Comparison of ENCODE assay signal across 29 cellular contexts in genomic region chr6:143108278-143108677, GRCh38. TPM values are rescaled to one million over a fixed set of nuclear protein-coding genes. Genes with fewer than 3 reads are reported as not detected.
DNase-seq lines count a peak whose midpoint lies in the region; ATAC-seq, FAIRE-seq and TF ChIP-seq lines count a peak whose summit lies in the region.
"Had no signal": no experiment of that assay in that cellular context is flagged by ENCODE, and none has a peak within 500 bp of the region (broad histone marks: within the 10 kb centered on the region; RNA-seq: fewer than 3 reads in every experiment).

No MANE protein-coding gene starts in this region.

- H3K36me3 Mint-ChIP-seq in astrocyte (ENCODE audit: low read depth, unreplicated experiment) = peaks cover 3% of the 10 kb centered on the region
- H3K36me3 Mint-ChIP-seq: activated CD4-positive, alpha-beta memory T cell treated with anti-CD3 and anti-CD28 coated beads for 36 hours; natural killer cell had no signal

- FAIRE-seq in astrocyte (lab: Jason Lieb, UNC) = no peak
- FAIRE-seq: bronchial epithelial cell, endothelial cell of umbilical vein, GM12892, small intestine, TTC549 had no signal

- H3K4me1 Mint-ChIP-seq in astrocyte (ENCODE audit: low read depth, unreplicated experiment) = peaks cover 30% of the 10 kb centered on the region
- H3K4me1 Mint-ChIP-seq: natural killer cell, T-helper 17 cell had no signal

- peaks cover 11% of the 10 kb centered on the region for H3K4me1 ChIP-seq in astrocyte (ENCODE audit: insufficient read depth, low read length)
- peaks cover 18% of the 10 kb centered on the region for H3K4me1 ChIP-seq in psoas muscle
- H3K4me1 ChIP-seq: BLaER1, HAP-1, Peyer's patch had no signal

- no peaks in the 10 kb centered on the region for H4K20me1 ChIP-seq in astrocyte (ENCODE audit: insufficient read depth, low read length)
- H4K20me1 ChIP-seq: BLaER1 had no signal

- H3K27me3 ChIP-seq in astrocyte (ENCODE audit: insufficient read depth, low read length) (no peaks in the 10 kb centered on the region), psoas muscle (ENCODE audit: insufficient read depth in 3 of 3, low read length in 2 of 3) (no peaks in the 10 kb centered on the region)
- H3K27me3 ChIP-seq: BLaER1, Peyer's patch had no signal

- H3K9me3 ChIP-seq in astrocyte (ENCODE audit: insufficient read depth, low read depth, low read length) (no peaks in the 10 kb centered on the region), psoas muscle (no peaks in the 10 kb centered on the region)
- H3K9me3 ChIP-seq: BLaER1, HAP-1, Peyer's patch had no signal

- ATAC-seq in psoas muscle = no peak
- ATAC-seq in GM18858 (IDR thresholded peaks at IDR 0.05; ENCODE audit: unreplicated experiment) = no peak
- ATAC-seq: natural killer cell; stimulated activated naive B cell treated with anti-CD40 and anti-IgM and Interleukin-4, amounts not matched to agents 10 μg/mL and 1 μg/mL and 100 μg/mL, for 72 hours; T-helper 17 cell had no signal

- H3K79me2 ChIP-seq in astrocyte (ENCODE audit: insufficient read depth, low read length) = no peaks in the 10 kb centered on the region

- WGBS in psoas muscle, 3 donors = 24 to 29% (median 24%) methylated on average over 3 of the region's 3 CpGs

- H3K4me3 Mint-ChIP-seq in astrocyte (ENCODE audit: unreplicated experiment) = no peak overlapping the region
- H3K4me3 Mint-ChIP-seq: activated CD4-positive, alpha-beta memory T cell treated with anti-CD3 and anti-CD28 coated beads for 36 hours; activated naive CD4-positive, alpha-beta T cell treated with anti-CD3 and anti-CD28 coated beads for 36 hours; natural killer cell; stimulated activated naive B cell treated with anti-CD40 and anti-IgM and Interleukin-4, amounts not matched to agents 10 μg/mL and 1 μg/mL and 100 μg/mL, for 72 hours; T-helper 17 cell had no signal

- H3K27ac Mint-ChIP-seq in astrocyte (ENCODE audit: unreplicated experiment) = no peak overlapping the region
- H3K27ac Mint-ChIP-seq: activated CD4-positive, alpha-beta memory T cell treated with anti-CD3 and anti-CD28 coated beads for 36 hours; activated naive CD4-positive, alpha-beta T cell treated with anti-CD3 and anti-CD28 coated beads for 36 hours; natural killer cell; stimulated activated naive B cell treated with anti-CD40 and anti-IgM and Interleukin-4, amounts not matched to agents 10 μg/mL and 1 μg/mL and 100 μg/mL, for 72 hours; T-helper 17 cell had no signal

- H3K27ac ChIP-seq in astrocyte (ENCODE audit: low read depth, low read length) = no peak overlapping the region
- H3K27ac ChIP-seq in psoas muscle = peak overlapping the region; percentile 7
- H3K27ac ChIP-seq: BLaER1, Peyer's patch had no signal

- H3K9ac ChIP-seq in astrocyte (ENCODE audit: low read length) = no peak overlapping the region
- H3K9ac ChIP-seq: BLaER1 had no signal

- no peaks in the 10 kb centered on the region for H3K9me3 Mint-ChIP-seq in astrocyte (ENCODE audit: unreplicated experiment)
- H3K9me3 Mint-ChIP-seq: activated CD4-positive, alpha-beta memory T cell treated with anti-CD3 and anti-CD28 coated beads for 36 hours; activated naive CD4-positive, alpha-beta T cell treated with anti-CD3 and anti-CD28 coated beads for 36 hours; natural killer cell; stimulated activated naive B cell treated with anti-CD40 and anti-IgM and Interleukin-4, amounts not matched to agents 10 μg/mL and 1 μg/mL and 100 μg/mL, for 72 hours had no signal

- H3K36me3 ChIP-seq in astrocyte (ENCODE audit: insufficient read depth, low read length) (no peaks in the 10 kb centered on the region), psoas muscle (ENCODE audit: insufficient read depth in 1 of 2, low read depth in 1 of 2) (no peaks in the 10 kb centered on the region)
- H3K36me3 ChIP-seq: BLaER1, HAP-1, Peyer's patch had no signal

- H3K4me2 ChIP-seq in astrocyte (ENCODE audit: low read length) = no peak overlapping the region
- H3K4me2 ChIP-seq: BLaER1 had no signal

- DNase-seq in AG10803 (ENCODE audit: low read depth) (peak; percentile 81), astrocyte (ENCODE audit: low read depth) (peak; percentile 44), inferior parietal cortex (ENCODE audit: extremely low spot score) (peak; percentile 38), psoas muscle (no peak), NCI-H446 treated with DMSO at 0.1 percent for 48 hours (lab: John Stamatoyannopoulos, UW) (no peak)
- DNase-seq in activated CD8-positive, alpha-beta memory T cell treated with anti-CD3 and anti-CD28 coated beads, Interleukin-2, amount 50 U/mL, for 4 hours = no peak
- DNase-seq: activated CD4-positive, alpha-beta memory T cell treated with anti-CD3 and anti-CD28 coated beads for 36 hours; activated CD4-positive, CD25-positive, alpha-beta regulatory T cell; activated naive CD4-positive, alpha-beta T cell treated with anti-CD3 and anti-CD28 coated beads for 36 hours; amniotic stem cell; DMS53; islet precursor cell; Kasumi-1; natural killer cell; NCI-H1436; NCI-H2081; NCI-H226; Peyer's patch; SHP77; small intestine; stimulated activated naive B cell treated with anti-CD40 and anti-IgM and Interleukin-4, amounts not matched to agents 10 μg/mL and 1 μg/mL and 100 μg/mL, for 72 hours; T-helper 17 cell had no signal

- no peak overlapping the region for H3K4me3 ChIP-seq in AG10803 (ENCODE audit: low read length)
- no peak overlapping the region for H3K4me3 ChIP-seq in astrocyte (ENCODE audit: insufficient read depth, low read depth, low read length)
- no peak overlapping the region for H3K4me3 ChIP-seq in psoas muscle
- H3K4me3 ChIP-seq: BLaER1, HAP-1, Peyer's patch had no signal

- no peak overlapping the region for H2AFZ ChIP-seq in astrocyte (ENCODE audit: low read depth, low read length)

- TF ChIP-seq CTCF in AG10803 (conservative IDR thresholded peaks at IDR 0.05; ENCODE audit: low read length) = no peak
- TF ChIP-seq CTCF in astrocyte (IDR thresholded peaks at IDR 0.05; ENCODE audit: insufficient read depth, low read depth, low read length) = no peak
- no peak for TF ChIP-seq CTCF in psoas muscle (IDR thresholded peaks at IDR 0.05)

- H3K27me3 Mint-ChIP-seq in astrocyte (ENCODE audit: low read depth, unreplicated experiment) = no peaks in the 10 kb centered on the region
- H3K27me3 Mint-ChIP-seq: activated CD4-positive, alpha-beta memory T cell treated with anti-CD3 and anti-CD28 coated beads for 36 hours; stimulated activated naive B cell treated with anti-CD40 and anti-IgM and Interleukin-4, amounts not matched to agents 10 μg/mL and 1 μg/mL and 100 μg/mL, for 72 hours; T-helper 17 cell had no signal

- intact Hi-C loops in psoas muscle (cut with DNase I) = loop anchor here in 1 of 2 donors (10.0 kb wide), 1 partner anchor 57 kb away; no protein-coding TSS in a partner anchor

RNA-seq across cellular contexts. Expression of gene AIG1, which starts 47.6 kb away (rescaled TPM):
- total RNA-seq in astrocyte (34.1 and 35.2 TPM in 2 replicates), psoas muscle (10 to 100 TPM in 2 of 4 donors, 1 to 10 TPM in 2; 4.8 to 24.6 (median 9.4) TPM)
- polyA plus RNA-seq in psoas muscle = 1 to 10 TPM; 4.0 to 5.8 (median 4.8) TPM

Comparison
In these comparisons a context has a peak if more than half of its experiments do, and no peak if none do; other contexts are left out.
1. DNase-seq: peak in AG10803 (single experiment), astrocyte (single experiment) and inferior parietal cortex (single experiment); none in psoas muscle (0 of 2), NCI-H446 treated with DMSO at 0.1 percent for 48 hours (single experiment) and activated CD8-positive, alpha-beta memory T cell treated with anti-CD3 and anti-CD28 coated beads, Interleukin-2, amount 50 U/mL, for 4 hours (single experiment).